1 cellular context compared by ENCODE assay signal in genomic region chr12:4245446-4245845, GRCh38.
TF ChIP-seq lines count a peak whose summit lies in the region.

No MANE protein-coding gene starts in this region.

TF ChIP-seq in GM23338, 12 proteins besides CTCF, POLR2A, EP300 and RAD21 (continued from another document):
- no peak for TF ChIP-seq ZNF462 (CRISPR knock-in tag; IDR thresholded peaks at IDR 0.05)
- TF ChIP-seq POLR2AphosphoS5 (IDR thresholded peaks at IDR 0.05; ENCODE audit: low read depth): no peak
- no peak for TF ChIP-seq EZH2phosphoT487 (IDR thresholded peaks at IDR 0.05; ENCODE audit: unreplicated experiment)
- no peak for TF ChIP-seq ZNF331 (CRISPR knock-in tag; IDR thresholded peaks at IDR 0.05; ENCODE audit: low read depth)
- no peak for TF ChIP-seq CREB1 (CRISPR knock-in tag; IDR thresholded peaks at IDR 0.05; ENCODE audit: low read depth)
- TF ChIP-seq EZH2 (IDR thresholded peaks at IDR 0.05; ENCODE audit: low read depth, unreplicated experiment): no peak
- no peak for TF ChIP-seq ZNF114 (CRISPR knock-in tag; IDR thresholded peaks at IDR 0.05)
